ENCODE assay signal across 2 cellular contexts in the genomic region with DNA sequence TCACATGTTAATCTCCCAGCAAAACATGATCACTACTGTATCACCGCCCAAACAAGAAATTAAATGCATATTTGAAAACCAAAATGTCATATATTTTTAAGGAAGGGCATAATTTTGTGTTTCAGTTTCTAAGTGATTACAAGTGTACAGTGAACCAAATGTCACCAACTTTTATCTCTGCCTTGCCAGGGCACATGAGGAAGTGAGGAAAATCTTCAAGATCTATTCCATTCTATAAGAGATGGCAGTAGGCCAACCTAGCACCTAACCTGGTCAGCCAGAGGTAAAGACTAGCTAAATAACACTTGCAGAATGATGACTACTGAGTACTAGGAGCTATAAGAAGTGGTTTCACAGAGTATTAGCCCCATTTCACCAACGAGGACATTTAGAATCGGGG.
TF ChIP-seq lines count a peak whose summit lies in the region.

No MANE protein-coding gene starts in this region.

TF ChIP-seq in IMR-90, 13 proteins besides CTCF, POLR2A, EP300 and RAD21:
- no peak for TF ChIP-seq SMC3 (IDR thresholded peaks at IDR 0.05; ENCODE audit: low read depth, low read length)
- no peak for TF ChIP-seq RCOR1 (IDR thresholded peaks at IDR 0.05; ENCODE audit: insufficient replicate concordance, low read length)
- no peak for TF ChIP-seq CHD1 (IDR thresholded peaks at IDR 0.05; ENCODE audit: low read depth, low read length)

TF ChIP-seq in GM12878, 131 proteins besides CTCF, POLR2A, EP300 and RAD21:
- TF ChIP-seq CBX5 (IDR thresholded peaks at IDR 0.05; ENCODE audit: low read depth) (no peak), CHD1 (IDR thresholded peaks at IDR 0.05; ENCODE audit: low read depth, low read length) (no peak), SPI1 (IDR thresholded peaks at IDR 0.05; ENCODE audit: borderline replicate concordance, insufficient read depth, low read depth, low read length) (peak; percentile 5; the same call in 1 of the 2 replicates), PML (IDR thresholded peaks at IDR 0.05; ENCODE audit: low read length) (no peak), JUND (IDR thresholded peaks at IDR 0.05; ENCODE audit: low read depth, low read length) (no peak)
- TF ChIP-seq, protein P1, sequence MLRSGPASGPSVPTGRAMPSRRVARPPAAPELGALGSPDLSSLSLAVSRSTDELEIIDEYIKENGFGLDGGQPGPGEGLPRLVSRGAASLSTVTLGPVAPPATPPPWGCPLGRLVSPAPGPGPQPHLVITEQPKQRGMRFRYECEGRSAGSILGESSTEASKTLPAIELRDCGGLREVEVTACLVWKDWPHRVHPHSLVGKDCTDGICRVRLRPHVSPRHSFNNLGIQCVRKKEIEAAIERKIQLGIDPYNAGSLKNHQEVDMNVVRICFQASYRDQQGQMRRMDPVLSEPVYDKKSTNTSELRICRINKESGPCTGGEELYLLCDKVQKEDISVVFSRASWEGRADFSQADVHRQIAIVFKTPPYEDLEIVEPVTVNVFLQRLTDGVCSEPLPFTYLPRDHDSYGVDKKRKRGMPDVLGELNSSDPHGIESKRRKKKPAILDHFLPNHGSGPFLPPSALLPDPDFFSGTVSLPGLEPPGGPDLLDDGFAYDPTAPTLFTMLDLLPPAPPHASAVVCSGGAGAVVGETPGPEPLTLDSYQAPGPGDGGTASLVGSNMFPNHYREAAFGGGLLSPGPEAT (IDR thresholded peaks at IDR 0.05; ENCODE audit: low read depth): no peak
